In the genomic region with DNA sequence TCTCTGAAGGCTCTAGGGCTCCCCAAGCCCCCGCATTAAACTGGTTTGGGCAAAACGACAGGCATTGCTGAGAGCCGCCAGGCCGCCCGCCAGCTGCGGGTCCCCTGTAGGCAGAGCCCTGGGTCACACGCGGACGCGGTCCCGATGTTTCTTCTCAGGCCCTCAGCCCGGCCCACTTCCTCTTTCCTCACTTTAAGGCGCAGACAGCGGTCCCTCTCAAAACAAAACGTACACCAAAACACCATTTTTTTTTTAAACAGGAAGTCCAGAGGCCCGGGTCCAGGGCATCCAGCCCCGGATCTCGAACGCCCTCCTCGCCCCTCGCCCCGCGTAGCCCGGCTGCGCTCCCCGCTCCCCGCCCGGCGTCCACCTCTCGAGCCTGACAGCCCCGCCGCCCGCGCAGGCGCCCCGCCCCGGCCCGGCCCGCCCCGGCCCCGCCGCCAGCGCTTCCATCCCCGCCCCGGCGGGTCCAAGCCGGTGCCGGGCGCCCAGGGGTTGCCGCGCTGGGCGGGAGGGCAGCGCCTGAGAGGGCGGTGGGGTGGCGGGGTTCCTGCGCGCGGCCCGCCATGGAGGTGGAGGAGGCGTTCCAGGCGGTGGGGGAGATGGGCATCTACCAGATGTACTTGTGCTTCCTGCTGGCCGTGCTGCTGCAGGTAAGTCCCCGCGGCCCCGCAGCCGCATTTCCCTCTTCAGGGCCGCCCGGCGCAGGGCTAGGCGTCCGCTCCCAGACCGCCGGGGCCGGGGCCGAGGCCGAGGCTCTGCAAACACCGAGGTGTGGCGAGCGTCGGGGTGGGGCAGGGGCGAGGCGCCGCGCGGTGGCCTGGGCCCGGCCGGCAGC, we compare ENCODE assay signal across 8 cellular contexts. TPM values are rescaled to one million over a fixed set of nuclear protein-coding genes. Genes with fewer than 3 reads are reported as not detected.
DNase-seq lines count a peak whose midpoint lies in the region; ATAC-seq and TF ChIP-seq lines count a peak whose summit lies in the region.

A gene (plus strand): TSS at position 452 of the 838 bp plus-strand sequence. CDS start 115 bp downstream, at position 567.

- peak within 1 kb of the TSS; percentile 88 for H3K4me3 Mint-ChIP-seq in activated T-cell treated with anti-CD3 and anti-CD28 coated beads, Interleukin-2, amount 50 U/mL, for 4 hours

- H3K4me3 ChIP-seq in fibroblast of mammary gland (ENCODE audit: control insufficient read depth, low read depth, low read length) (peak within 1 kb of the TSS; percentile 59), thymus (ENCODE audit: low read length) (peak within 1 kb of the TSS; percentile 56)

- no peaks in the 10 kb centered on the region for H3K4me1 ChIP-seq in thymus (ENCODE audit: control insufficient read depth, insufficient read depth, low read length)

- no peaks in the 10 kb centered on the region for H3K36me3 Mint-ChIP-seq in activated T-cell treated with anti-CD3 and anti-CD28 coated beads, Interleukin-2, amount 50 U/mL, for 4 hours (ENCODE audit: insufficient read depth)

- H3K4me1 Mint-ChIP-seq in activated T-cell treated with anti-CD3 and anti-CD28 coated beads, Interleukin-2, amount 50 U/mL, for 4 hours (ENCODE audit: low read depth): peaks cover 7% of the 10 kb centered on the region

- peaks cover 28% of the 10 kb centered on the region for H3K27me3 ChIP-seq in thymus (ENCODE audit: control insufficient read depth, insufficient read depth)

- H3K9me3 Mint-ChIP-seq in activated T-cell treated with anti-CD3 and anti-CD28 coated beads, Interleukin-2, amount 50 U/mL, for 4 hours: no peaks in the 10 kb centered on the region

- TF ChIP-seq CTCF in AG09319 (IDR thresholded peaks at IDR 0.05; ENCODE audit: low read depth, low read length) (no peak; the same call in none of the 2 replicates), fibroblast of mammary gland (conservative IDR thresholded peaks at IDR 0.05; ENCODE audit: control insufficient read depth, insufficient read depth, low read depth, low read length) (no peak)

- WGBS in thymus: 1% methylated on average over 87 of the region's 87 CpGs

- H3K36me3 ChIP-seq in thymus (ENCODE audit: control insufficient read depth, insufficient read depth): no peaks in the 10 kb centered on the region

- peaks cover 2% of the 10 kb centered on the region for H3K9me3 ChIP-seq in thymus (ENCODE audit: control insufficient read depth)

- peak within 1 kb of the TSS; percentile 31 for H3K27ac ChIP-seq in thymus (ENCODE audit: low read depth)

- peak; percentile 25 for DNase-seq in AG09319 (ENCODE audit: extremely low read depth, low read depth)
- DNase-seq in NCI-H69 (lab: John Stamatoyannopoulos, UW): peak; percentile 82
- DNase-seq in activated T-cell treated with anti-CD3 and anti-CD28 coated beads, Interleukin-2, amount 50 U/mL, for 4 hours: peak; percentile 16
- peak; percentile 47 for DNase-seq in fibroblast of mammary gland (ENCODE audit: low read depth)
- DNase-seq in myocyte (ENCODE audit: low read depth): peak; percentile 77

- peaks cover 43% of the 10 kb centered on the region for H3K27me3 Mint-ChIP-seq in activated T-cell treated with anti-CD3 and anti-CD28 coated beads, Interleukin-2, amount 50 U/mL, for 4 hours (ENCODE audit: low read depth)

- ATAC-seq in GM18520 (IDR thresholded peaks at IDR 0.05; ENCODE audit: unreplicated experiment): peak; percentile 62
- ATAC-seq in HG02943 (IDR thresholded peaks at IDR 0.05; ENCODE audit: low read depth, unreplicated experiment): peak; percentile 88
- ATAC-seq in activated T-cell treated with anti-CD3 and anti-CD28 coated beads, Interleukin-2, amount 50 U/mL, for 4 hours: peak; percentile 72 to 78

RNA-seq across cellular contexts. Expression of the gene that starts here (rescaled TPM):
- under 1 TPM; 0.05 to 0.55 (median 0.08) TPM for total RNA-seq in activated T-cell treated with anti-CD3 and anti-CD28 coated beads, Interleukin-2, amount 50 U/mL, for 4 hours
- 13.8 and 18.4 TPM in 2 replicates for total RNA-seq in myocyte
- 9.8 TPM for polyA plus RNA-seq in myocyte (2012)
- 1.8 TPM for polyA plus RNA-seq in thymus

Comparison
In these comparisons a context has a peak if more than half of its experiments do, and no peak if none do; other contexts are left out.
1. Peak in every context shown above with its lines: DNase-seq, ATAC-seq, H3K4me3 ChIP-seq and H3K27ac ChIP-seq.
2. Peak in DNase-seq and ATAC-seq in activated T-cell treated with anti-CD3 and anti-CD28 coated beads, Interleukin-2, amount 50 U/mL, for 4 hours; RNA of the gene not detected or under 1 TPM.
3. DNase-seq: peak in every context shown above with its lines; median percentile 82 in NCI-H69; 77 in myocyte; 47 in fibroblast of mammary gland; 25 in AG09319; 16 in activated T-cell treated with anti-CD3 and anti-CD28 coated beads, Interleukin-2, amount 50 U/mL, for 4 hours.